In genomic region chrY:13705197-13705596, GRCh38 we compare ENCODE assay signal across 12 cellular contexts. TPM values are rescaled to one million over a fixed set of nuclear protein-coding genes. Genes with fewer than 3 reads are reported as not detected.
DNase-seq lines count a peak whose midpoint lies in the region; ATAC-seq, FAIRE-seq and TF ChIP-seq lines count a peak whose summit lies in the region.
"Had no signal": no experiment of that assay in that cellular context is flagged by ENCODE, and none has a peak within 500 bp of the region (broad histone marks: within the 10 kb centered on the region; RNA-seq: fewer than 3 reads in every experiment).

No MANE protein-coding gene starts in this region.

- H3K36me3 ChIP-seq in BJ (ENCODE audit: control insufficient read depth, insufficient read depth, low read length): no peaks in the 10 kb centered on the region
- H3K36me3 ChIP-seq in astrocyte (ENCODE audit: insufficient read depth, low read length): no peaks in the 10 kb centered on the region
- H3K36me3 ChIP-seq in muscle layer of duodenum (ENCODE audit: control insufficient read depth in 1 of 2, insufficient read depth in 2 of 2, low read length in 2 of 2): no peaks in the 10 kb centered on the region
- H3K36me3 ChIP-seq: uterus had no signal

- H3K36me3 Mint-ChIP-seq in astrocyte (ENCODE audit: low read depth, unreplicated experiment): no peaks in the 10 kb centered on the region

- H3K4me3 Mint-ChIP-seq in astrocyte (ENCODE audit: unreplicated experiment): peak overlapping the region; percentile 91

- H3K27ac ChIP-seq in astrocyte (ENCODE audit: low read depth, low read length) (no peak overlapping the region), muscle layer of duodenum (ENCODE audit: low read length) (peak overlapping the region; percentile 23)
- H3K27ac ChIP-seq: uterus had no signal

- DNase-seq in BJ (ENCODE audit: low read depth) (no peak), H4 (ENCODE audit: low spot score) (peak; percentile 3), astrocyte (ENCODE audit: low read depth) (no peak), RCC 7860 (ENCODE audit: low spot score) (no peak), GM19240 (ENCODE audit: insufficient read length, low spot score) (no peak)
- DNase-seq: effector CD4-positive, alpha-beta T cell; MM.1S; uterus had no signal

- H3K4me1 Mint-ChIP-seq in astrocyte (ENCODE audit: low read depth, unreplicated experiment): peaks cover 7% of the 10 kb centered on the region

- POLR2A ChIA-PET in BJ (lab: Charles Lee): no interaction called here

- no peaks in the 10 kb centered on the region for H3K9me3 ChIP-seq in astrocyte (ENCODE audit: insufficient read depth, low read depth, low read length)
- H3K9me3 ChIP-seq in muscle layer of duodenum (ENCODE audit: control insufficient read depth in 1 of 2, low read length in 2 of 2): no peaks in the 10 kb centered on the region
- H3K9me3 ChIP-seq: uterus had no signal

- H3K27me3 Mint-ChIP-seq in astrocyte (ENCODE audit: low read depth, unreplicated experiment): no peaks in the 10 kb centered on the region

- no peaks in the 10 kb centered on the region for H4K20me1 ChIP-seq in astrocyte (ENCODE audit: insufficient read depth, low read length)

- no peaks in the 10 kb centered on the region for H3K27me3 ChIP-seq in BJ (ENCODE audit: control insufficient read depth, insufficient read depth, low read length)
- no peaks in the 10 kb centered on the region for H3K27me3 ChIP-seq in astrocyte (ENCODE audit: insufficient read depth, low read length)
- H3K27me3 ChIP-seq in muscle layer of duodenum (ENCODE audit: low read depth, low read length): no peaks in the 10 kb centered on the region
- H3K27me3 ChIP-seq: uterus had no signal

- TF ChIP-seq CTCF in BJ (IDR thresholded peaks at IDR 0.05; ENCODE audit: insufficient read depth, low read depth, low read length) (no peak), astrocyte (IDR thresholded peaks at IDR 0.05; ENCODE audit: insufficient read depth, low read depth, low read length) (no peak)

- no peak for ATAC-seq in GM18861 (IDR thresholded peaks at IDR 0.05; ENCODE audit: unreplicated experiment)
- ATAC-seq in HG02981 (IDR thresholded peaks at IDR 0.05; ENCODE audit: unreplicated experiment): no peak

- H3K27ac Mint-ChIP-seq in astrocyte (ENCODE audit: unreplicated experiment): peak overlapping the region; percentile 72

- no peak overlapping the region for H3K9ac ChIP-seq in astrocyte (ENCODE audit: low read length)

- H3K79me2 ChIP-seq in astrocyte (ENCODE audit: insufficient read depth, low read length): no peaks in the 10 kb centered on the region

- no peaks in the 10 kb centered on the region for H3K4me1 ChIP-seq in astrocyte (ENCODE audit: insufficient read depth, low read length)
- no peaks in the 10 kb centered on the region for H3K4me1 ChIP-seq in muscle layer of duodenum (ENCODE audit: control insufficient read depth in 1 of 2, insufficient read depth in 2 of 2, low read length in 2 of 2)
- H3K4me1 ChIP-seq: uterus had no signal

- H3K4me3 ChIP-seq in BJ (ENCODE audit: low read depth, low read length): peak overlapping the region; percentile 45
- peak overlapping the region; percentile 69 for H3K4me3 ChIP-seq in astrocyte (ENCODE audit: insufficient read depth, low read depth, low read length)
- peak overlapping the region; percentile 56 to 70 for H3K4me3 ChIP-seq in muscle layer of duodenum (ENCODE audit: low read depth in 1 of 2, low read length in 2 of 2)
- H3K4me3 ChIP-seq: uterus had no signal

- peak overlapping the region; percentile 56 for H2AFZ ChIP-seq in astrocyte (ENCODE audit: low read depth, low read length)

- H3K9me3 Mint-ChIP-seq in astrocyte (ENCODE audit: unreplicated experiment): no peaks in the 10 kb centered on the region

- H3K4me2 ChIP-seq in astrocyte (ENCODE audit: low read length): peak overlapping the region; percentile 91

- CTCF ChIA-PET in BJ (lab: Yijun Ruan, JAX): no interaction called here

- FAIRE-seq in astrocyte (lab: Jason Lieb, UNC) (no peak), RCC 7860 (lab: Jason Lieb, UNC) (no peak)
- FAIRE-seq: G401.6 had no signal

RNA-seq across cellular contexts. Expression of gene TMSB4Y, which starts 1.5 kb away (rescaled TPM):
- 0.21 and 0.60 TPM in 2 replicates for polyA plus RNA-seq in BJ (2011; rRNA removed)
- 0.24 and 0.31 TPM in 2 replicates for polyA minus RNA-seq in BJ (2011; rRNA and poly(A)+ RNA removed)
- total RNA-seq in H4 (2014; rRNA removed; shearing (Covaris generic)): 1.5 and 2.1 TPM in 2 replicates
- 0.84 and 1.6 TPM in 2 replicates for total RNA-seq in astrocyte
- total RNA-seq: uterus had no signal
